ENCODE assay signal across 8 cellular contexts in genomic region chr13:40776681-40777165, GRCh38. TPM values are rescaled to one million over a fixed set of nuclear protein-coding genes. Genes with fewer than 3 reads are reported as not detected.
DNase-seq lines count a peak whose midpoint lies in the region; ATAC-seq, FAIRE-seq and TF ChIP-seq lines count a peak whose summit lies in the region.

No MANE protein-coding gene starts in this region.

- H4K20me1 ChIP-seq in KMS-11 (ENCODE audit: insufficient read depth), result no peaks in the 10 kb centered on the region

- H3K27ac Mint-ChIP-seq in CD14-positive monocyte, result peak overlapping the region; percentile 93 to 98 (median 96)
- H3K27ac Mint-ChIP-seq in activated CD4-positive, alpha-beta T cell treated with anti-CD3 and anti-CD28 coated beads, Interleukin-2, amount 10 ng/mL, durations not matched to agents 24 days and 14 days, result peak overlapping the region; percentile 99

- H3K4me1 ChIP-seq in KMS-11 (ENCODE audit: low read depth, poor library complexity, severe bottlenecking), result peaks cover 9% of the 10 kb centered on the region
- H3K4me1 ChIP-seq in kidney (ENCODE audit: control insufficient read depth in 1 of 2, insufficient read depth in 1 of 2, low read depth in 1 of 2, low read length in 2 of 2), result peaks cover 0 to 3% of the 10 kb centered on the region in 2 donors

- no peak overlapping the region for H3K4me3 ChIP-seq in KMS-11 (IDR thresholded peaks at IDR 0.05; ENCODE audit: insufficient read depth, low read depth, low read length)
- H3K4me3 ChIP-seq in kidney (ENCODE audit: low read length in 2 of 2), result no peak overlapping the region

- no peaks in the 10 kb centered on the region for H3K36me3 Mint-ChIP-seq in CD14-positive monocyte
- H3K36me3 Mint-ChIP-seq in activated CD4-positive, alpha-beta T cell treated with anti-CD3 and anti-CD28 coated beads, Interleukin-2, amount 10 ng/mL, durations not matched to agents 24 days and 14 days (ENCODE audit: low read depth), result no peaks in the 10 kb centered on the region

- intact Hi-C loops in CD14-positive monocyte (cut with micrococcal nuclease) (loop anchor here (10.0 kb wide), 4 partner anchors 112 to 1092 kb away; partner anchors contain the start of gene FOXO1 (in 1 of the 2)), kidney (cut with DNase I) (no loop called here)
- intact Hi-C loops in activated CD4-positive, alpha-beta T cell treated with anti-CD3 and anti-CD28 coated beads, Interleukin-2, amount 10 ng/mL, durations not matched to agents 24 days and 14 days (cut with micrococcal nuclease), result loop anchor here (1.0 to 10.0 kb wide), 14 partner anchors 12 to 1738 kb away; partner anchors contain the start of genes KBTBD7, NHLRC3, PROSER1 and SLC25A15

- no peak for FAIRE-seq in kidney (lab: Jason Lieb, UNC)

- H3K4me1 Mint-ChIP-seq in CD14-positive monocyte, result peaks cover 36% of the 10 kb centered on the region
- peaks cover 33% of the 10 kb centered on the region for H3K4me1 Mint-ChIP-seq in activated CD4-positive, alpha-beta T cell treated with anti-CD3 and anti-CD28 coated beads, Interleukin-2, amount 10 ng/mL, durations not matched to agents 24 days and 14 days

- H2AFZ ChIP-seq in KMS-11 (ENCODE audit: low read depth), result peak overlapping the region; percentile 35; the same call in 1 of the 2 replicates

- H3K4me3 Mint-ChIP-seq in CD14-positive monocyte, result peak overlapping the region; percentile 76 to 93
- peak overlapping the region; percentile 77 for H3K4me3 Mint-ChIP-seq in activated CD4-positive, alpha-beta T cell treated with anti-CD3 and anti-CD28 coated beads, Interleukin-2, amount 10 ng/mL, durations not matched to agents 24 days and 14 days

- ATAC-seq in GM21528 (IDR thresholded peaks at IDR 0.05; ENCODE audit: low FRiP score, unreplicated experiment), result peak; percentile 46

- H3K27me3 Mint-ChIP-seq in CD14-positive monocyte (ENCODE audit: low read depth in 3 of 3), result peaks cover 0 to 1% (median 0%) of the 10 kb centered on the region in 3 donors
- H3K27me3 Mint-ChIP-seq in activated CD4-positive, alpha-beta T cell treated with anti-CD3 and anti-CD28 coated beads, Interleukin-2, amount 10 ng/mL, durations not matched to agents 24 days and 14 days, result no peaks in the 10 kb centered on the region

- no peaks in the 10 kb centered on the region for H3K27me3 ChIP-seq in KMS-11 (ENCODE audit: insufficient read depth, low read depth)

- H3K9me3 ChIP-seq in kidney (ENCODE audit: control insufficient read depth in 1 of 2, low read length in 2 of 2), result no peaks in the 10 kb centered on the region

- no peaks in the 10 kb centered on the region for H3K9me3 Mint-ChIP-seq in CD14-positive monocyte
- no peaks in the 10 kb centered on the region for H3K9me3 Mint-ChIP-seq in activated CD4-positive, alpha-beta T cell treated with anti-CD3 and anti-CD28 coated beads, Interleukin-2, amount 10 ng/mL, durations not matched to agents 24 days and 14 days

- no peak overlapping the region for H3K4me2 ChIP-seq in KMS-11

- no peaks in the 10 kb centered on the region for H3K79me2 ChIP-seq in KMS-11 (ENCODE audit: insufficient read depth, low read depth)

- H3K36me3 ChIP-seq in KMS-11 (ENCODE audit: insufficient read depth), result no peaks in the 10 kb centered on the region
- H3K36me3 ChIP-seq in kidney (ENCODE audit: control insufficient read depth in 1 of 2, insufficient read depth in 2 of 2, low read length in 2 of 2), result no peaks in the 10 kb centered on the region

- no peak overlapping the region for H3K27ac ChIP-seq in KMS-11
- H3K27ac ChIP-seq in epithelial cell of prostate, result peak overlapping the region; percentile 34
- no peak overlapping the region for H3K27ac ChIP-seq in kidney (ENCODE audit: low read depth in 2 of 2, low read length in 2 of 2)

- TF ChIP-seq CTCF in CD14-positive monocyte (IDR thresholded peaks at IDR 0.05) (no peak), KMS-11 (conservative IDR thresholded peaks at IDR 0.05; ENCODE audit: low read depth, low read length) (no peak), kidney (IDR thresholded peaks at IDR 0.05; ENCODE audit: borderline replicate concordance, extremely low read depth, insufficient read depth) (no peak)

- DNase-seq in CD14-positive monocyte (ENCODE audit: low spot score), result peak; percentile 76
- DNase-seq in activated CD4-positive, alpha-beta T cell treated with anti-CD3 and anti-CD28 coated beads, Interleukin-2, amount 10 ng/mL, durations not matched to agents 24 days and 14 days, result peak; percentile 93
- DNase-seq in epithelial cell of prostate (ENCODE audit: low read depth, low spot score), result no peak
- peak; percentile 40 to 53 for DNase-seq in stimulated activated CD4-positive, alpha-beta T cell treated with anti-CD3 and anti-CD28 coated beads, Interleukin-1b, Interleukin-23, amount 100 ng/mL, for 4 hours (ENCODE audit: low read depth in 2 of 2)
- no peak for DNase-seq in kidney
- DNase-seq in hippocampal formation (lab: John Stamatoyannopoulos, UW), result no peak

- H3K9ac ChIP-seq in KMS-11 (no peak overlapping the region), kidney (ENCODE audit: low read length in 2 of 2) (no peak overlapping the region)

RNA-seq across cellular contexts. Expression of gene MRPS31, which starts 5.7 kb away (rescaled TPM):
- polyA plus RNA-seq in CD14-positive monocyte (10 to 100 TPM in 1 of 2 donors, 1 to 10 TPM in 1; 9.5 to 11.3 TPM), kidney (ENCODE audit: insufficient read depth, low read depth, low replicate concordance) (47.3 TPM)
- total RNA-seq in activated CD4-positive, alpha-beta T cell treated with anti-CD3 and anti-CD28 coated beads, Interleukin-2, amount 10 ng/mL, durations not matched to agents 24 days and 14 days, result 46.3 TPM in 2 replicates
- 24.3 TPM for total RNA-seq in kidney

RNA-seq across cellular contexts. Expression of gene SLC25A15, which starts 12.7 kb away (rescaled TPM):
- polyA plus RNA-seq in CD14-positive monocyte (1 to 10 TPM in 1 of 2 donors, under 1 TPM in 1; 0.79 to 5.0 TPM), kidney (ENCODE audit: insufficient read depth, low read depth, low replicate concordance) (5.4 TPM)
- total RNA-seq in activated CD4-positive, alpha-beta T cell treated with anti-CD3 and anti-CD28 coated beads, Interleukin-2, amount 10 ng/mL, durations not matched to agents 24 days and 14 days, result 22.8 and 24.2 TPM in 2 replicates
- total RNA-seq in kidney, result 7.7 TPM

Comparison
In these comparisons a context has a peak if more than half of its experiments do, and no peak if none do; other contexts are left out.
1. DNase-seq: peak in CD14-positive monocyte (single experiment), activated CD4-positive, alpha-beta T cell treated with anti-CD3 and anti-CD28 coated beads, Interleukin-2, amount 10 ng/mL, durations not matched to agents 24 days and 14 days (single experiment) and stimulated activated CD4-positive, alpha-beta T cell treated with anti-CD3 and anti-CD28 coated beads, Interleukin-1b, Interleukin-23, amount 100 ng/mL, for 4 hours (2 of 2); none in epithelial cell of prostate (single experiment), kidney (single experiment) and hippocampal formation (0 of 2).